In genomic region chr3:188712257-188712924, GRCh38 we compare ENCODE assay signal across 10 cellular contexts.
DNase-seq lines count a peak whose midpoint lies in the region; ATAC-seq and TF ChIP-seq lines count a peak whose summit lies in the region.
"Had no signal": no experiment of that assay in that cellular context is flagged by ENCODE, and none has a peak within 500 bp of the region (broad histone marks: within the 10 kb centered on the region; RNA-seq: fewer than 3 reads in every experiment).

No MANE protein-coding gene starts in this region.

- no peaks in the 10 kb centered on the region for H3K9me3 Mint-ChIP-seq in CD14-positive monocyte
- H3K9me3 Mint-ChIP-seq: brain had no signal

- DNase-seq in CD14-positive monocyte (ENCODE audit: low spot score) (no peak), NOMO-1 (lab: John Stamatoyannopoulos, UW; ENCODE audit: unreplicated experiment in 2 of 2) (peak; percentile 97 to 99), epithelial cell of esophagus (ENCODE audit: low read depth) (peak; percentile 50)
- DNase-seq: kidney had no signal

- no peaks in the 10 kb centered on the region for H3K27me3 Mint-ChIP-seq in CD14-positive monocyte (ENCODE audit: low read depth in 3 of 3)

- peaks cover 43% of the 10 kb centered on the region for H3K4me1 Mint-ChIP-seq in CD14-positive monocyte

- H3K36me3 ChIP-seq in muscle layer of duodenum (ENCODE audit: control insufficient read depth in 1 of 2, insufficient read depth in 2 of 2, low read length in 2 of 2): peaks cover 4 to 5% of the 10 kb centered on the region in 2 donors

- peaks cover 0 to 10% of the 10 kb centered on the region in 2 donors for H3K4me1 ChIP-seq in muscle layer of duodenum (ENCODE audit: control insufficient read depth in 1 of 2, insufficient read depth in 2 of 2, low read length in 2 of 2)

- no peak for ATAC-seq in GM21390 (IDR thresholded peaks at IDR 0.05; ENCODE audit: unreplicated experiment)
- no peak for ATAC-seq in GM18867 (IDR thresholded peaks at IDR 0.05; ENCODE audit: unreplicated experiment)
- ATAC-seq in HG02759 (IDR thresholded peaks at IDR 0.05; ENCODE audit: unreplicated experiment): no peak
- ATAC-seq in GM21576 (IDR thresholded peaks at IDR 0.05; ENCODE audit: unreplicated experiment): no peak

- no peak overlapping the region for H3K4me3 ChIP-seq in epithelial cell of esophagus (ENCODE audit: low read length)
- H3K4me3 ChIP-seq in muscle layer of duodenum (ENCODE audit: low read depth in 1 of 2, low read length in 2 of 2): no peak overlapping the region

- no peaks in the 10 kb centered on the region for H3K9me3 ChIP-seq in muscle layer of duodenum (ENCODE audit: control insufficient read depth in 1 of 2, low read length in 2 of 2)

- peak overlapping the region; percentile 74 for H3K27ac ChIP-seq in muscle layer of duodenum (ENCODE audit: low read length)

- TF ChIP-seq CTCF in CD14-positive monocyte (IDR thresholded peaks at IDR 0.05) (no peak), epithelial cell of esophagus (IDR thresholded peaks at IDR 0.05; ENCODE audit: insufficient read depth, low read depth, low read length, missing control alignments) (no peak)

- H3K36me3 Mint-ChIP-seq in CD14-positive monocyte: peaks cover 8 to 20% of the 10 kb centered on the region in 2 donors
- H3K36me3 Mint-ChIP-seq: brain had no signal

- H3K4me3 Mint-ChIP-seq in CD14-positive monocyte: peak overlapping the region in 1 of 2 donors; percentile 54
- H3K4me3 Mint-ChIP-seq: brain had no signal

- H3K27ac Mint-ChIP-seq in CD14-positive monocyte: peak overlapping the region; percentile 78 to 94 (median 88)
- H3K27ac Mint-ChIP-seq: brain had no signal

- no peaks in the 10 kb centered on the region for H3K27me3 ChIP-seq in muscle layer of duodenum (ENCODE audit: low read depth, low read length)

- intact Hi-C loops in CD14-positive monocyte (cut with micrococcal nuclease): no loop called here
